ENCODE assay signal across 5 cellular contexts in genomic region chr5:73212693-73213092, GRCh38. TPM values are rescaled to one million over a fixed set of nuclear protein-coding genes. Genes with fewer than 3 reads are reported as not detected.
"Had no signal": no experiment of that assay in that cellular context is flagged by ENCODE, and none has a peak within 500 bp of the region (broad histone marks: within the 10 kb centered on the region; RNA-seq: fewer than 3 reads in every experiment).

No MANE protein-coding gene starts in this region.

RNA-seq across cellular contexts. Expression of gene TMEM174, which starts 39.7 kb away (rescaled TPM):
- total RNA-seq: HepG2, HT-29, HT1080, IMR-90 had no signal
- polyA plus RNA-seq: HepG2, IgD-negative memory B cell, IMR-90 had no signal
